8 cellular contexts compared by ENCODE assay signal in the genomic region with DNA sequence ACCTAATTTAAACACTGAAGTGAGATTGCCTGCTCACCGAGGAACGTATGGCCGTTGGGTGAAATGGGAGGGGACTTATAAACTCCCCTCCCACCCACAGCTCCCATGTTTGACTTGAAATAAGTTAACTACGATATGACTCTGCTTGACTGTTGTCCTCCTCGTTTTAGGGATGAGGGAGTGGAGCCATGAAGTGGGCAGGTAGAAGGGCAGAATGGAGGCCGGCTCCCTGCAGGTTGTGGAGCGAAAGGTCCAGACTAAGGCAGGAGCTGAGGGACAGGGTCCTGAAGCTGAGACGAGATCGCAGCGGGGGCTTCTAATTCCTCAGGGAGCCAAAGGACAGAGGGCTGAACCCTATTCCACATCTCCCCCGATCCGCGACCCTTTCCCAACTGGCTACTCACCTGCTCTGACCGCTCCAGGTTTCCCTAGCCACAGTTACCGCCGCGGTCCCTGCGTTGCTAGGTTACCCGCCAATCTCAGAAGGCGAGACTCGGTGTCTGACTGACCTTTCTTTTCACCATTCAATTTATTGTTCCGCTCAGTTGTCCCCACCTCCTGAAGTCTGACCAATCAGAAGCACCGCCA. TPM values are rescaled to one million over a fixed set of nuclear protein-coding genes. Genes with fewer than 3 reads are reported as not detected.
A peak's percentile ranks its signal among the peaks of the same experiment; 100 is the strongest.
DNase-seq lines count a peak whose midpoint lies in the region; ATAC-seq and TF ChIP-seq lines count a peak whose summit lies in the region.

No MANE protein-coding gene starts in this region.

- no peaks in the 10 kb centered on the region for H3K36me3 Mint-ChIP-seq in activated T-cell treated with anti-CD3 and anti-CD28 coated beads, Interleukin-2, amount 50 U/mL, for 72 hours (ENCODE audit: insufficient read depth in 2 of 2)

- no peaks in the 10 kb centered on the region for H4K20me1 ChIP-seq in OCI-LY1 (ENCODE audit: insufficient read depth, low read length)

- H3K4me3 ChIP-seq in OCI-LY1 (ENCODE audit: low read depth, low read length, poor library complexity, severe bottlenecking) (peak overlapping the region; percentile 70), epithelial cell of esophagus (ENCODE audit: low read length) (peak overlapping the region; percentile 65), prostate gland (peak overlapping the region; percentile 35 to 56)

- H3K27ac ChIP-seq in OCI-LY1 (ENCODE audit: low read depth, low read length, poor library complexity, severe bottlenecking) (peak overlapping the region; percentile 95), prostate gland (peak overlapping the region; percentile 40 to 59)

- H3K9me3 Mint-ChIP-seq in activated T-cell treated with anti-CD3 and anti-CD28 coated beads, Interleukin-2, amount 50 U/mL, for 72 hours: no peaks in the 10 kb centered on the region

- H3K4me1 ChIP-seq in OCI-LY1 (ENCODE audit: insufficient read depth, low read length, severe bottlenecking) (peaks cover 66% of the 10 kb centered on the region), prostate gland (replicated peaks) (no peaks in the 10 kb centered on the region)

- no peak for TF ChIP-seq POLR2A in prostate gland (IDR thresholded peaks at IDR 0.05)

- H3K4me2 ChIP-seq in OCI-LY1 (ENCODE audit: low read length): peak overlapping the region; percentile 86

- no peaks in the 10 kb centered on the region for H3K9me2 ChIP-seq in OCI-LY1 (ENCODE audit: low read depth, low read length)

- H3K9me3 ChIP-seq in OCI-LY1 (ENCODE audit: low read length) (no peaks in the 10 kb centered on the region), prostate gland (no peaks in the 10 kb centered on the region)

- H3F3A ChIP-seq in OCI-LY1 (ENCODE audit: insufficient read depth, low read length): 0 out of 2 replicates have a peak, but pooled peaks cover 10% of the 10 kb centered on the region

- H3K27me3 ChIP-seq in OCI-LY1 (ENCODE audit: insufficient read depth, low read length) (no peaks in the 10 kb centered on the region), prostate gland (replicated peaks; ENCODE audit: insufficient read depth) (no peaks in the 10 kb centered on the region)

- no peak for ATAC-seq in activated T-cell treated with anti-CD3 and anti-CD28 coated beads, Interleukin-2, amount 50 U/mL, for 72 hours (replicated peaks in 1 of 2)
- ATAC-seq in GM21619 (IDR thresholded peaks at IDR 0.05; ENCODE audit: unreplicated experiment): no peak
- ATAC-seq in HG03442 (IDR thresholded peaks at IDR 0.05; ENCODE audit: unreplicated experiment): no peak

- H3K4me1 Mint-ChIP-seq in activated T-cell treated with anti-CD3 and anti-CD28 coated beads, Interleukin-2, amount 50 U/mL, for 72 hours (ENCODE audit: low read depth): peaks cover 55% of the 10 kb centered on the region

- peak overlapping the region; percentile 71 for H3K9ac ChIP-seq in OCI-LY1 (ENCODE audit: low read length)

- no peak overlapping the region for H2AFZ ChIP-seq in OCI-LY1 (ENCODE audit: low read length)

- peak overlapping the region; percentile 87 for H3K27ac Mint-ChIP-seq in activated T-cell treated with anti-CD3 and anti-CD28 coated beads, Interleukin-2, amount 50 U/mL, for 72 hours

- intact Hi-C loops in prostate gland (cut with DNase I): loop anchor here (10.0 kb wide), 1 partner anchor 114 kb away; a partner anchor contains a TSS

- H3K4me3 Mint-ChIP-seq in activated T-cell treated with anti-CD3 and anti-CD28 coated beads, Interleukin-2, amount 50 U/mL, for 72 hours: peak overlapping the region; percentile 87 to 91

- no peak for DNase-seq in activated T-cell treated with anti-CD3 and anti-CD28 coated beads, Interleukin-2, amount 50 U/mL, for 72 hours
- no peak for DNase-seq in activated T-cell treated with anti-CD3 and anti-CD28 coated beads, Interleukin-2, amount 50 U/mL, for 1 hour
- DNase-seq in epithelial cell of esophagus (ENCODE audit: low read depth) (peak; percentile 34), prostate gland (ENCODE audit: low spot score) (no peak), cerebellum (ENCODE audit: low spot score) (no peak)

- TF ChIP-seq CTCF in OCI-LY1 (IDR thresholded peaks at IDR 0.05; ENCODE audit: low read length) (no peak), epithelial cell of esophagus (IDR thresholded peaks at IDR 0.05; ENCODE audit: insufficient read depth, low read depth, low read length, missing control alignments) (no peak), prostate gland (IDR thresholded peaks at IDR 0.05) (peak in 1 of 4 experiments; percentile 2)

- WGBS in prostate gland: under 1% methylated on average over 23 of the region's 23 CpGs

- peaks cover 30% of the 10 kb centered on the region for H3K79me2 ChIP-seq in OCI-LY1 (ENCODE audit: insufficient read depth, low read length)

- H3K36me3 ChIP-seq in OCI-LY1 (ENCODE audit: insufficient read depth, low read length): peaks cover 4% of the 10 kb centered on the region; the same call in 1 of the 2 replicates
- no peaks in the 10 kb centered on the region for H3K36me3 ChIP-seq in prostate gland

- no peaks in the 10 kb centered on the region for H3K27me3 Mint-ChIP-seq in activated T-cell treated with anti-CD3 and anti-CD28 coated beads, Interleukin-2, amount 50 U/mL, for 72 hours (ENCODE audit: low read depth)

RNA-seq across cellular contexts. Expression of a gene that starts 0.6 kb away (rescaled TPM):
- 10 to 100 TPM; 74.7 to 84.0 TPM for total RNA-seq in activated T-cell treated with anti-CD3 and anti-CD28 coated beads, Interleukin-2, amount 50 U/mL, for 72 hours
- total RNA-seq in prostate gland: 10 to 100 TPM; 52.6 to 65.3 TPM
- total RNA-seq in cerebellum: 27.7 TPM

RNA-seq across cellular contexts. Expression of a gene that starts 35.2 kb away (rescaled TPM):
- 10 to 100 TPM; 21.3 to 25.1 TPM for total RNA-seq in activated T-cell treated with anti-CD3 and anti-CD28 coated beads, Interleukin-2, amount 50 U/mL, for 72 hours
- total RNA-seq in prostate gland (10 to 100 TPM; 29.0 to 39.7 TPM), cerebellum (10.9 TPM)

RNA-seq across cellular contexts. Expression of a gene that starts 35.4 kb away (rescaled TPM):
- 10 to 100 TPM; 81.4 to 82.7 TPM for total RNA-seq in activated T-cell treated with anti-CD3 and anti-CD28 coated beads, Interleukin-2, amount 50 U/mL, for 72 hours
- 100 to 1,000 TPM in 1 of 2 donors, 10 to 100 TPM in 1; 66.3 to 119 TPM for total RNA-seq in prostate gland
- 9.3 TPM for total RNA-seq in cerebellum
